Comparison of ENCODE assay signal across 25 cellular contexts in the genomic region with DNA sequence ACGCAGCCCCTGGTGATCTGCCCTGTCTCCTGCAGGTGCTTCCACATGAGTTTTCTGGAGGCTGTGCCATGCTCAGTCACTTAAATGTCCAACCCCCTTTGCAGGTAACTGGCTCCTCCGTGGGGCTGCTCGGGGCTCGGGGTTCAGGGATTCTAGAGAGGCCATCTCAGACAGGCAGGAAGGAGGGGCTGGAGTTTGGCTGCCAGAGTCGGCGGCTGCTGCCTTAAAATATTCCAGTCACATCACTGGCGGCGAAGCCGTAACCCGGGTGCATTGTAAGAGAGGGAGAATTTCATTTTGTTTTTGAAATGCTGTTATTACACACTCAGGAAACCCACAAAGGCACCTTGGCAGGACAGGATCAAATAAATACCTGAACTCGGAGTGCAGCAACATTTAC.
"Had no signal": no experiment of that assay in that cellular context is flagged by ENCODE, and none has a peak within 500 bp of the region (broad histone marks: within the 10 kb centered on the region; RNA-seq: fewer than 3 reads in every experiment).

No MANE protein-coding gene starts in this region.

- H3K27me3 Mint-ChIP-seq: activated CD4-positive, alpha-beta T cell treated with anti-CD3 and anti-CD28 coated beads, Interleukin-2, amount 10 ng/mL, durations not matched to agents 7 days and 5 days; activated naive CD8-positive, alpha-beta T cell treated with anti-CD3 and anti-CD28 coated beads for 36 hours had no signal

- DNase-seq: activated CD4-positive, alpha-beta memory T cell treated with anti-CD3 and anti-CD28 coated beads for 36 hours; activated CD4-positive, alpha-beta T cell treated with anti-CD3 and anti-CD28 coated beads, Interleukin-2, amount 10 ng/mL, durations not matched to agents 7 days and 5 days; activated CD4-positive, CD25-positive, alpha-beta regulatory T cell; activated CD8-positive, alpha-beta memory T cell treated with anti-CD3 and anti-CD28 coated beads for 24 hours; activated gamma-delta T cell treated with Interleukin-2 at 50 U/mL for 16 hours; activated naive CD4-positive, alpha-beta T cell treated with anti-CD3 and anti-CD28 coated beads, Interleukin-2, amount 10 ng/mL, durations not matched to agents 7 days and 5 days; activated naive CD8-positive, alpha-beta T cell treated with anti-CD3 and anti-CD28 coated beads for 36 hours; activated T-cell treated with anti-CD3 and anti-CD28 coated beads, Interleukin-2, amount 50 U/mL, for 72 hours; IMR-90; KBM-7; NCI-H1048; NCI-H1417; NCI-H1930; NCI-H2171; NCI-H2227 treated with DMSO at 0.1 percent for 48 hours; NCI-H446 treated with DMSO at 0.1 percent for 48 hours; NCI-H524 treated with DMSO at 0.1 percent for 48 hours; RPMI8226; T-cell; T-helper 2 cell; T1000 had no signal

- H3K4me3 ChIP-seq: SK-N-MC had no signal

- H3K36me3 Mint-ChIP-seq: activated naive CD4-positive, alpha-beta T cell treated with anti-CD3 and anti-CD28 coated beads, Interleukin-2, amount 10 ng/mL, durations not matched to agents 7 days and 5 days; T-cell had no signal

- H3K4me3 Mint-ChIP-seq: activated CD4-positive, alpha-beta memory T cell treated with anti-CD3 and anti-CD28 coated beads for 36 hours; activated CD4-positive, alpha-beta T cell treated with anti-CD3 and anti-CD28 coated beads, Interleukin-2, amount 10 ng/mL, durations not matched to agents 7 days and 5 days; activated naive CD4-positive, alpha-beta T cell treated with anti-CD3 and anti-CD28 coated beads, Interleukin-2, amount 10 ng/mL, durations not matched to agents 7 days and 5 days; activated naive CD8-positive, alpha-beta T cell treated with anti-CD3 and anti-CD28 coated beads for 36 hours; activated T-cell treated with anti-CD3 and anti-CD28 coated beads, Interleukin-2, amount 50 U/mL, for 72 hours; T-cell had no signal

- H3K27ac Mint-ChIP-seq: activated CD4-positive, alpha-beta memory T cell treated with anti-CD3 and anti-CD28 coated beads for 36 hours; activated CD4-positive, alpha-beta T cell treated with anti-CD3 and anti-CD28 coated beads, Interleukin-2, amount 10 ng/mL, durations not matched to agents 7 days and 5 days; activated naive CD4-positive, alpha-beta T cell treated with anti-CD3 and anti-CD28 coated beads, Interleukin-2, amount 10 ng/mL, durations not matched to agents 7 days and 5 days; activated naive CD8-positive, alpha-beta T cell treated with anti-CD3 and anti-CD28 coated beads for 36 hours; activated T-cell treated with anti-CD3 and anti-CD28 coated beads, Interleukin-2, amount 50 U/mL, for 72 hours; activated T-helper 2 cell treated with anti-CD3 and anti-CD28 coated beads, Interferon-gamma antibody, Interleukin-2, Interleukin-4, amounts not matched to agents 10 μg/mL and 5 μg/mL and 100 μg/mL, durations not matched to agents 14 hours and 24 hours and 36 hours; T-cell had no signal

- FAIRE-seq: bronchial epithelial cell, TTC549 had no signal

- H3K4me1 Mint-ChIP-seq: activated CD4-positive, alpha-beta T cell treated with anti-CD3 and anti-CD28 coated beads, Interleukin-2, amount 10 ng/mL, durations not matched to agents 7 days and 5 days; activated naive CD4-positive, alpha-beta T cell treated with anti-CD3 and anti-CD28 coated beads, Interleukin-2, amount 10 ng/mL, durations not matched to agents 7 days and 5 days; activated naive CD8-positive, alpha-beta T cell treated with anti-CD3 and anti-CD28 coated beads for 36 hours; T-cell had no signal

- H3K27ac ChIP-seq: SK-N-MC had no signal
